21 cellular contexts compared by ENCODE assay signal in the genomic region with DNA sequence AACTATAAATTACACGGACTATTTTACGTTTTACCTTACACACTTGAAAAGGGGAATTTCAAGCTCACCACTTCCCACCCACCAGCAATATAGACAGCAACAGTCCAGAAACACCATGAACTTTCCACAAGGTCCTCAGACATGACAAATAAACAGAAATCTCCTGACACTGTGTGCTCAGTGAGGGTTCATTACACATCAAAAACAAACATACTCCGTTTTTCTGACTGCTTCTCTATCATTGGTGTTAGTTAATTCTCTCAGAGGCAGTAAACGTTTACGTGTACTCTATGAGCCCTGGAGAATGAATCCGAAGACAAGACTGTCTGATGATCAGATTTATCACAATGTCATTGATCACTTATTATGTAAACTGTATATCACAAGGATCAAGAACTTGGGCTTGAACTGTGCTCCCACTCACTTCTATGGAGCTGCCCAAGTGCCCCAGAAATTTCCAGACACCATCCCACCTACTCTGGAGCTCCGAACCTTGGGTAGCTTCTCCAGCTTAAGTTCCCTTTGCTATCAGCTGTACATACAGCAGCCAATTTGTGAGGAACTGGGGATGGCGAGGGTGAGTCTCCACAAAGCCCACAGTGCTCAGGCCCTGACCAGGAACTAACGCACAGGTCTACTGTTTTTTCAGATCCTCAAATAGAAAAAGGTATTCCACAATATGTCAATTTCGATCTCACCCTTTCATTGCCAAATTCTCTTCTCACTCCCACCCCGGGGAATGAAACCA.
DNase-seq lines count a peak whose midpoint lies in the region; ATAC-seq and TF ChIP-seq lines count a peak whose summit lies in the region.
"Had no signal": no experiment of that assay in that cellular context is flagged by ENCODE, and none has a peak within 500 bp of the region (broad histone marks: within the 10 kb centered on the region; RNA-seq: fewer than 3 reads in every experiment).

No MANE protein-coding gene starts in this region.

- H3K27me3 ChIP-seq in hepatocyte = no peaks in the 10 kb centered on the region
- no peaks in the 10 kb centered on the region for H3K27me3 ChIP-seq in CD8-positive, alpha-beta T cell (ENCODE audit: insufficient read depth, low read length)
- H3K27me3 ChIP-seq: MG63, Peyer's patch had no signal

- no peak overlapping the region for H2AFZ ChIP-seq in hepatocyte

- no peaks in the 10 kb centered on the region for H3K9me3 Mint-ChIP-seq in stimulated activated effector memory CD8-positive, alpha-beta T cell treated with anti-CD3 and anti-CD28 coated beads, Interleukin-12 subunit alpha, Interleukin-12 subunit beta, amount 100 ng/mL, for 72 hours
- no peaks in the 10 kb centered on the region for H3K9me3 Mint-ChIP-seq in CD8-positive, alpha-beta T cell
- H3K9me3 Mint-ChIP-seq: H9, IgD-negative memory B cell had no signal

- no peaks in the 10 kb centered on the region for H4K20me1 ChIP-seq in hepatocyte (ENCODE audit: insufficient read depth, poor library complexity, severe bottlenecking)

- no peak overlapping the region for H3K4me3 ChIP-seq in hepatocyte
- H3K4me3 ChIP-seq in CD8-positive, alpha-beta T cell (ENCODE audit: low read depth, low read length) = no peak overlapping the region
- H3K4me3 ChIP-seq: MG63, Peyer's patch had no signal

- no peak for TF ChIP-seq CTCF in hepatocyte (IDR thresholded peaks at IDR 0.05; ENCODE audit: poor library complexity)
- TF ChIP-seq CTCF in CD8-positive, alpha-beta T cell (IDR thresholded peaks at IDR 0.05) = no peak

- intact Hi-C loops in CD8-positive, alpha-beta T cell (cut with DNase I, micrococcal nuclease) = no loop called here

- DNase-seq in NCI-H748 (lab: John Stamatoyannopoulos, UW; ENCODE audit: unreplicated experiment) (peak; percentile 16), NCI-H748 treated with DMSO at 0.1 percent for 48 hours (lab: John Stamatoyannopoulos, UW) (no peak), NCI-H69 (lab: John Stamatoyannopoulos, UW) (peak; percentile 29), hepatocyte (ENCODE audit: low spot score) (no peak), DMS 273 treated with DMSO at 0.1 percent for 48 hours (lab: John Stamatoyannopoulos, UW) (no peak), NCI-H345 treated with DMSO at 0.1 percent for 48 hours (lab: John Stamatoyannopoulos, UW; ENCODE audit: unreplicated experiment) (no peak)
- DNase-seq in stimulated activated effector memory CD8-positive, alpha-beta T cell treated with anti-CD3 and anti-CD28 coated beads, Interleukin-12 subunit alpha, Interleukin-12 subunit beta, amount 100 ng/mL, for 72 hours (ENCODE audit: low spot score in 2 of 2) = no peak
- DNase-seq in CD8-positive, alpha-beta T cell = no peak
- DNase-seq: 8988T, Caco-2, H9, Karpas-422, MG63, NCI-H1048, NCI-H1436, NCI-H2029, NCI-H2171, NCI-H446, Peyer's patch had no signal

- no peaks in the 10 kb centered on the region for H3K79me2 ChIP-seq in hepatocyte

- H3K36me3 ChIP-seq in hepatocyte (replicated peaks; ENCODE audit: insufficient read depth, low read depth) = no peaks in the 10 kb centered on the region
- no peaks in the 10 kb centered on the region for H3K36me3 ChIP-seq in CD8-positive, alpha-beta T cell (ENCODE audit: insufficient read depth, low read length)
- H3K36me3 ChIP-seq: MG63, Peyer's patch had no signal

- H3K9me2 ChIP-seq in hepatocyte (replicated peaks; ENCODE audit: insufficient read depth) = no peaks in the 10 kb centered on the region

- H3K9me3 ChIP-seq in hepatocyte (ENCODE audit: low read depth) = no peaks in the 10 kb centered on the region
- no peaks in the 10 kb centered on the region for H3K9me3 ChIP-seq in CD8-positive, alpha-beta T cell (ENCODE audit: low read length)
- H3K9me3 ChIP-seq: Caco-2, MG63, Peyer's patch had no signal

- peak overlapping the region; percentile 48 for H3K27ac ChIP-seq in hepatocyte
- no peak overlapping the region for H3K27ac ChIP-seq in CD8-positive, alpha-beta T cell (ENCODE audit: low read depth, low read length)
- H3K27ac ChIP-seq: Peyer's patch had no signal

- H3K4me3 Mint-ChIP-seq in stimulated activated effector memory CD8-positive, alpha-beta T cell treated with anti-CD3 and anti-CD28 coated beads, Interleukin-12 subunit alpha, Interleukin-12 subunit beta, amount 100 ng/mL, for 72 hours = no peak overlapping the region
- H3K4me3 Mint-ChIP-seq in CD8-positive, alpha-beta T cell = no peak overlapping the region
- H3K4me3 Mint-ChIP-seq: B cell, H9, IgD-negative memory B cell had no signal

- ATAC-seq in stimulated activated effector memory CD8-positive, alpha-beta T cell treated with anti-CD3 and anti-CD28 coated beads, Interleukin-12 subunit alpha, Interleukin-12 subunit beta, amount 100 ng/mL, for 72 hours = peak; percentile 16
- no peak for ATAC-seq in CD8-positive, alpha-beta T cell

- no peaks in the 10 kb centered on the region for H3K4me1 ChIP-seq in hepatocyte (ENCODE audit: insufficient read depth)
- no peaks in the 10 kb centered on the region for H3K4me1 ChIP-seq in CD8-positive, alpha-beta T cell (ENCODE audit: insufficient read depth, low read length)
- H3K4me1 ChIP-seq: Peyer's patch had no signal

- 80% methylated on average over 11 of the region's 11 CpGs for WGBS in hepatocyte (ENCODE audit: low lambda C conversion rate, missing lambda C conversion rate)

- no peaks in the 10 kb centered on the region for H3K27me3 Mint-ChIP-seq in CD8-positive, alpha-beta T cell (ENCODE audit: low read depth)
- H3K27me3 Mint-ChIP-seq: IgD-negative memory B cell had no signal

- H3K36me3 Mint-ChIP-seq in stimulated activated effector memory CD8-positive, alpha-beta T cell treated with anti-CD3 and anti-CD28 coated beads, Interleukin-12 subunit alpha, Interleukin-12 subunit beta, amount 100 ng/mL, for 72 hours = no peaks in the 10 kb centered on the region
- no peaks in the 10 kb centered on the region for H3K36me3 Mint-ChIP-seq in CD8-positive, alpha-beta T cell
- H3K36me3 Mint-ChIP-seq: IgD-negative memory B cell had no signal

- CTCF ChIA-PET in CD8-positive, alpha-beta T cell (lab: Charles Lee) = no interaction called here

- POLR2A ChIA-PET in CD8-positive, alpha-beta T cell (lab: Charles Lee) = no interaction called here

- no peak overlapping the region for H3K27ac Mint-ChIP-seq in stimulated activated effector memory CD8-positive, alpha-beta T cell treated with anti-CD3 and anti-CD28 coated beads, Interleukin-12 subunit alpha, Interleukin-12 subunit beta, amount 100 ng/mL, for 72 hours
- H3K27ac Mint-ChIP-seq in CD8-positive, alpha-beta T cell = no peak overlapping the region
- H3K27ac Mint-ChIP-seq: B cell, H9, IgD-negative memory B cell had no signal

- no peak overlapping the region for H3K4me2 ChIP-seq in hepatocyte

- H3K4me1 Mint-ChIP-seq in stimulated activated effector memory CD8-positive, alpha-beta T cell treated with anti-CD3 and anti-CD28 coated beads, Interleukin-12 subunit alpha, Interleukin-12 subunit beta, amount 100 ng/mL, for 72 hours = no peaks in the 10 kb centered on the region
- no peaks in the 10 kb centered on the region for H3K4me1 Mint-ChIP-seq in CD8-positive, alpha-beta T cell (ENCODE audit: low read depth)
- H3K4me1 Mint-ChIP-seq: B cell, H9, IgD-negative memory B cell had no signal

Comparison
In these comparisons a context has a peak if more than half of its experiments do, and no peak if none do; other contexts are left out.
1. DNase-seq: peak in NCI-H748 (single experiment) and NCI-H69 (single experiment); none in NCI-H748 treated with DMSO at 0.1 percent for 48 hours (single experiment), hepatocyte (single experiment), stimulated activated effector memory CD8-positive, alpha-beta T cell treated with anti-CD3 and anti-CD28 coated beads, Interleukin-12 subunit alpha, Interleukin-12 subunit beta, amount 100 ng/mL, for 72 hours (0 of 2), DMS 273 treated with DMSO at 0.1 percent for 48 hours (single experiment), CD8-positive, alpha-beta T cell (0 of 7) and NCI-H345 treated with DMSO at 0.1 percent for 48 hours (single experiment).